In genomic region chrX:68692651-68693050, GRCh38 we compare ENCODE assay signal across 1 cellular context.
TF ChIP-seq lines count a peak whose summit lies in the region.

No MANE protein-coding gene starts in this region.

TF ChIP-seq in endothelial cell of umbilical vein, 7 proteins besides CTCF, POLR2A, EP300 and RAD21:
- peak; percentile 34 for TF ChIP-seq FOS (IDR thresholded peaks at IDR 0.05; ENCODE audit: borderline replicate concordance, insufficient read depth, low read length)
- TF ChIP-seq MYC (IDR thresholded peaks at IDR 0.05; ENCODE audit: low read depth, low read length): no peak
